In the genomic region with DNA sequence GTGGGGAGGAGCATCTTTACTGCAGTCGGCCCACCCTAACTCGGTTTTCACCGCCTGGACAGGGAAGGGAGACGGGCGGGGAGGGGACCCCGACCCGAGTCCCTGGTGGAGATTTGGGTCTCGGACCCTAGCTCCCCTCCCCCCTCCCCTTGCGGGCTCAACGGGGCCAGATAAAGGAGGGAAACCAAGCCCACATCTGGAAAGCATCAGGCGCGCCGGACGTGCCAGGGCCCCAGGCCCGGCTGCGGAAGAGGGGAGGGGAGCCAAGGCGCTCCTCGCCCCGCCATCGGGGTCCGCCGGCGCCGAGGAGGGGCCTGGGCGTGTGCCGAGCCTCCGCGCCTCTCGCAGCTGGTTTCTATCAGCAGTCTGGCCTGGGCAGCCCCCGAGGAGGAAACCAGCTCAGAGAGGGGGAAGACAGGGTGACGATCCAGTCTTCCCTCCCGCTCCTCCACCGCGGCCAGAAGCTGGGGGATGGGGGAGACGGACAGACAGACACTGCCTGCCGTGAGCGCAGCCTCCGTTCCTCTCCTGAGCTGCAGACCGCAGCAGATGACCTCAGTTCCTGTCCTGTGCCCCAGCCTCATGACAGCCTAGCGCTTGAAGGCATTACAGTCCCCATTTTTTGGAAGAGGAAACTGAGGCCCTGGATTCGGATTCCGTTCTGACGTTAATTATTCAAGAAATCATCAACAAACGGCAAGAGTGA, we compare ENCODE assay signal across 8 cellular contexts. TPM values are rescaled to one million over a fixed set of nuclear protein-coding genes. Genes with fewer than 3 reads are reported as not detected.
DNase-seq lines count a peak whose midpoint lies in the region; ATAC-seq and TF ChIP-seq lines count a peak whose summit lies in the region.

No MANE protein-coding gene starts in this region.

- H3K4me3 Mint-ChIP-seq in activated naive CD4-positive, alpha-beta T cell treated with anti-CD3 and anti-CD28 coated beads, Interleukin-2, amount 10 ng/mL, durations not matched to agents 7 days and 5 days, result peak overlapping the region; percentile 26
- H3K4me3 Mint-ChIP-seq in endodermal cell, result no peak overlapping the region

- peaks cover 9% of the 10 kb centered on the region; the same call in 1 of the 2 replicates for H3F3A ChIP-seq in PC-9 (ENCODE audit: insufficient read depth, low read depth)

- ATAC-seq in HG03175 (IDR thresholded peaks at IDR 0.05; ENCODE audit: unreplicated experiment), result no peak
- ATAC-seq in HG02938 (IDR thresholded peaks at IDR 0.05; ENCODE audit: unreplicated experiment), result no peak

- H3K9ac ChIP-seq in endodermal cell (ENCODE audit: extremely low read depth, low read length, poor library complexity, severe bottlenecking), result peak overlapping the region; percentile 25
- peak overlapping the region; percentile 24 for H3K9ac ChIP-seq in mucosa of stomach (ENCODE audit: low read length)

- H3K4me2 ChIP-seq in PC-9, result peak overlapping the region; percentile 74

- H3K36me3 ChIP-seq in PC-9 (ENCODE audit: low read depth) (no peaks in the 10 kb centered on the region), endodermal cell (ENCODE audit: control insufficient read depth, insufficient read depth, low read length) (no peaks in the 10 kb centered on the region), mucosa of stomach (ENCODE audit: control insufficient read depth, insufficient read depth, low read length) (no peaks in the 10 kb centered on the region)

- no peak overlapping the region for H3K27ac Mint-ChIP-seq in activated naive CD4-positive, alpha-beta T cell treated with anti-CD3 and anti-CD28 coated beads, Interleukin-2, amount 10 ng/mL, durations not matched to agents 7 days and 5 days
- no peak overlapping the region for H3K27ac Mint-ChIP-seq in endodermal cell

- peaks cover 15% of the 10 kb centered on the region for H3K4me1 Mint-ChIP-seq in activated naive CD4-positive, alpha-beta T cell treated with anti-CD3 and anti-CD28 coated beads, Interleukin-2, amount 10 ng/mL, durations not matched to agents 7 days and 5 days
- H3K4me1 Mint-ChIP-seq in endodermal cell, result no peaks in the 10 kb centered on the region

- TF ChIP-seq CTCF in PC-9 (conservative IDR thresholded peaks at IDR 0.05) (no peak), endodermal cell (conservative IDR thresholded peaks at IDR 0.05) (no peak)

- CTCF ChIA-PET in activated naive CD4-positive, alpha-beta T cell treated with anti-CD3 and anti-CD28 coated beads, Interleukin-2, amount 10 ng/mL, durations not matched to agents 7 days and 5 days (lab: Charles Lee), result interaction anchor here (1.2 to 1.3 kb wide), 2 partner anchors 18 to 214 kb away, joined by 3 read pairs; no protein-coding TSS in a partner anchor
- CTCF ChIA-PET in PC-9 (lab: Charles Lee), result no interaction called here

- peaks cover 24% of the 10 kb centered on the region for H3K27me3 Mint-ChIP-seq in activated naive CD4-positive, alpha-beta T cell treated with anti-CD3 and anti-CD28 coated beads, Interleukin-2, amount 10 ng/mL, durations not matched to agents 7 days and 5 days
- H3K27me3 Mint-ChIP-seq in endodermal cell (ENCODE audit: insufficient read depth), result peaks cover 54% of the 10 kb centered on the region

- H3K9me3 ChIP-seq in PC-9 (ENCODE audit: insufficient read depth, low read depth) (no peaks in the 10 kb centered on the region), endodermal cell (ENCODE audit: control insufficient read depth, low read length) (no peaks in the 10 kb centered on the region), mucosa of stomach (ENCODE audit: control insufficient read depth, low read length) (no peaks in the 10 kb centered on the region)

- POLR2A ChIA-PET in PC-9 (lab: Charles Lee; ENCODE audit: unreplicated experiment), result no interaction called here

- intact Hi-C loops in PC-9 (cut with micrococcal nuclease; ENCODE audit: unreplicated experiment), result no loop called here

- H3K27ac ChIP-seq in PC-9 (no peak overlapping the region), endodermal cell (ENCODE audit: low read depth, low read length) (no peak overlapping the region)

- H3K4me1 ChIP-seq in PC-9 (replicated peaks; ENCODE audit: insufficient read depth) (peaks cover 13% of the 10 kb centered on the region), endodermal cell (ENCODE audit: control insufficient read depth, insufficient read depth, low read length) (no peaks in the 10 kb centered on the region), mucosa of stomach (ENCODE audit: control insufficient read depth, insufficient read depth, low read length) (peaks cover 21% of the 10 kb centered on the region)

- no peaks in the 10 kb centered on the region for H3K9me3 Mint-ChIP-seq in activated naive CD4-positive, alpha-beta T cell treated with anti-CD3 and anti-CD28 coated beads, Interleukin-2, amount 10 ng/mL, durations not matched to agents 7 days and 5 days
- H3K9me3 Mint-ChIP-seq in endodermal cell, result no peaks in the 10 kb centered on the region

- no peaks in the 10 kb centered on the region for H3K9me2 ChIP-seq in PC-9 (ENCODE audit: insufficient read depth)

- H3K79me2 ChIP-seq in PC-9 (ENCODE audit: low read depth), result no peaks in the 10 kb centered on the region

- no TSS peak for BruUV-seq in PC-9 (replicated peaks; lab: Mats Ljungman, UMichigan)

- no peaks in the 10 kb centered on the region for H4K20me1 ChIP-seq in PC-9 (ENCODE audit: insufficient read depth)

- H3K36me3 Mint-ChIP-seq in activated naive CD4-positive, alpha-beta T cell treated with anti-CD3 and anti-CD28 coated beads, Interleukin-2, amount 10 ng/mL, durations not matched to agents 7 days and 5 days, result no peaks in the 10 kb centered on the region
- H3K36me3 Mint-ChIP-seq in endodermal cell (ENCODE audit: low read depth), result no peaks in the 10 kb centered on the region

- DNase-seq in activated naive CD4-positive, alpha-beta T cell treated with anti-CD3 and anti-CD28 coated beads, Interleukin-2, amount 10 ng/mL, durations not matched to agents 7 days and 5 days, result peak; percentile 58
- no peak for DNase-seq in activated naive CD4-positive, alpha-beta T cell (lab: John Stamatoyannopoulos, UW)
- DNase-seq in PC-9 (no peak), endodermal cell (no peak), germinal center (ENCODE audit: low spot score) (no peak)

- H3K4me3 ChIP-seq in PC-9 (peak overlapping the region; percentile 54; the same call in 1 of the 2 replicates), endodermal cell (ENCODE audit: low read length) (peak overlapping the region; percentile 78), mucosa of stomach (ENCODE audit: low read length) (no peak overlapping the region)

- peaks cover 56% of the 10 kb centered on the region for H3K27me3 ChIP-seq in PC-9 (ENCODE audit: insufficient read depth, low read depth)
- peaks cover 76% of the 10 kb centered on the region for H3K27me3 ChIP-seq in endodermal cell (ENCODE audit: control insufficient read depth, insufficient read depth, low read length, poor library complexity, severe bottlenecking)
- peaks cover 60% of the 10 kb centered on the region for H3K27me3 ChIP-seq in mucosa of stomach (ENCODE audit: control insufficient read depth, insufficient read depth, low read length)

- 5 to 10% methylated on average over 11 to 38 of the region's 44 CpGs for WGBS in endodermal cell (ENCODE audit: insufficient coverage in 1 of 2, insufficient read length in 1 of 2), 2 experiments

- H2AFZ ChIP-seq in PC-9, result peak overlapping the region; percentile 76

RNA-seq across cellular contexts. Expression of a gene that starts 3.5 kb away (rescaled TPM):
- total RNA-seq in PC-9 (2021) (not detected in 2 replicates), endodermal cell (not detected)
- 3.8 TPM for polyA plus RNA-seq in endodermal cell (2013, experiment 1 of 2)
- polyA plus RNA-seq in endodermal cell (2013, experiment 2 of 2), result 3.6 TPM

RNA-seq across cellular contexts. Expression of a gene that starts 14.6 kb away (rescaled TPM):
- total RNA-seq in PC-9 (2021) (0.28 TPM in 1 of 2 replicates, not detected in the other), endodermal cell (not detected)
- polyA plus RNA-seq in endodermal cell (2013, experiment 1 of 2), result not detected
- polyA plus RNA-seq in endodermal cell (2013, experiment 2 of 2), result not detected

RNA-seq across cellular contexts. Expression of a gene that starts 21.5 kb away (rescaled TPM):
- 0.13 TPM in 1 of 2 replicates, not detected in the other for total RNA-seq in PC-9 (2021)
- under 1 TPM; 0.15 to 0.70 TPM for total RNA-seq in endodermal cell
- 11.3 TPM for polyA plus RNA-seq in endodermal cell (2013, experiment 1 of 2)
- polyA plus RNA-seq in endodermal cell (2013, experiment 2 of 2), result 10.6 TPM

RNA-seq across cellular contexts. Expression of a gene that starts 38.4 kb away (rescaled TPM):
- total RNA-seq in PC-9 (2021) (211 and 239 TPM in 2 replicates), endodermal cell (100 to 1,000 TPM; 564 to 573 TPM)
- 356 TPM for polyA plus RNA-seq in endodermal cell (2013, experiment 1 of 2)
- 335 TPM for polyA plus RNA-seq in endodermal cell (2013, experiment 2 of 2)
